ENCODE assay signal across 8 cellular contexts in the genomic region with DNA sequence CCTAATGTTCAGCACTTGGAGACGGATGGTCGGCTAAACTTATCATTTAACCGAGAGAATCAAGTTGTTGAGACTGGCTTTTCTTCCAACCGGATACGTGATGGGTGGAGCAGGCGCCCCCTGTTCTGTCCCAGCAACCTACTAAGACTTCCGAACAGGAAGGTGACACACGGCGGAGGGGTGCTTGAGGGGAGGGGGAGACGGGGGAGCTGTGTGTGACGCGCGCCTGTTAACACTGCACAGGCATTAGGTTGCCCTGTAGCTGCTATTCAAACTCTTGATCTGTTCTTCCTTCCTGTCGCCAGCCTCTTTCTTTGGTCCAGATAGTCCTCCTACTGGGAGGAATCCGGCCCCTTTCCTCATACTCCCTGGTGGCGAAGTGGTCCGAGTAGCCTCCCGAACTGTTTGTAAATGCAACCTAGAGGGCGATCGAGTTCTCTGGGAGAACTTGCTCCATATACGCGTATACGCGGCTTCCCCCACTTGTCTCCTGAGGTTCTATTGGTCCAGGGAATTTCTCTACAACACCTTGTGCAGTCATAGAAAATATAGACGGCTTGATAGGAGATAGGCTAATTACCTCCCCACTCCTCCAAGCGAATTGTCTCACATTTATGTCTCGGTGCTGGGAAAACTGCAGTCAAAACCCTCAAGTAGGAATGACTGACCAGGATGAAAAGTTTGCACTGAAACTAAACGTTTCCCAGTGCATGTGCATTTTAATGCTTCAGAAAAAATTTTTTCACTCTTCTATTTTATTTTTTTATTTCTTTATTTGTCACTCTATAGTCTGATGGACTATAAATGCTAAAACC.
A peak's percentile ranks its signal among the peaks of the same experiment; 100 is the strongest.
DNase-seq lines count a peak whose midpoint lies in the region; ATAC-seq, FAIRE-seq and TF ChIP-seq lines count a peak whose summit lies in the region.

No MANE protein-coding gene starts in this region.

- TF ChIP-seq POLR2A in GM12892 (IDR thresholded peaks at IDR 0.05; ENCODE audit: low read depth, low read length) (no peak), NB4 (IDR thresholded peaks at IDR 0.05; ENCODE audit: extremely low read depth, insufficient read length) (no peak), gastrocnemius medialis (IDR thresholded peaks at IDR 0.05) (no peak)

- intact Hi-C loops in gastrocnemius medialis (cut with DNase I; ENCODE audit: low total_unique reads) = loop anchor here (1.0 to 10.0 kb wide), 7 partner anchors 69 to 1364 kb away; a partner anchor contains a TSS

- H3K4me1 ChIP-seq in iPS-15b (ENCODE audit: control insufficient read depth, insufficient read depth, low read length) (peaks cover 22% of the 10 kb centered on the region), gastrocnemius medialis (peaks cover 10 to 19% of the 10 kb centered on the region in 2 donors)

- no peak overlapping the region for H3K27ac ChIP-seq in WERI-Rb-1
- H3K27ac ChIP-seq in gastrocnemius medialis = peak overlapping the region; percentile 92 to 98 (median 96)

- TF ChIP-seq CTCF in NB4 (IDR thresholded peaks at IDR 0.05; ENCODE audit: low read depth, low read length) = peak; percentile 78
- peak; percentile 74 for TF ChIP-seq CTCF in WERI-Rb-1 (IDR thresholded peaks at IDR 0.05; ENCODE audit: low read depth, low read length)
- peak; percentile 71 to 90 (median 80) for TF ChIP-seq CTCF in gastrocnemius medialis (IDR thresholded peaks at IDR 0.05 in 4 of 5, conservative IDR thresholded peaks at IDR 0.05 in 1 of 5)

- DNase-seq in GM12892 (ENCODE audit: insufficient read length) (peak; percentile 22), NB4 (ENCODE audit: low read depth) (peak; percentile 90), WERI-Rb-1 (peak; percentile 82), T47D (ENCODE audit: low read depth in 1 of 2, low spot score in 1 of 2) (peak; percentile 75 to 86), gastrocnemius medialis (peak; percentile 73 to 80), NCI-H1417 treated with DMSO at 0.1 percent for 48 hours (lab: John Stamatoyannopoulos, UW) (no peak), NCI-H2107 (lab: John Stamatoyannopoulos, UW) (no peak)

- ATAC-seq in gastrocnemius medialis = peak; percentile 58

- no peak overlapping the region for H3K9ac ChIP-seq in iPS-15b (ENCODE audit: low read depth, low read length)

- H3K9me3 ChIP-seq in WERI-Rb-1 (ENCODE audit: severe bottlenecking) (no peaks in the 10 kb centered on the region), iPS-15b (ENCODE audit: control insufficient read depth, insufficient read depth, low read length) (no peaks in the 10 kb centered on the region), gastrocnemius medialis (no peaks in the 10 kb centered on the region)

- H3K36me3 ChIP-seq in WERI-Rb-1 (no peaks in the 10 kb centered on the region), iPS-15b (ENCODE audit: control insufficient read depth, insufficient read depth, low read length) (no peaks in the 10 kb centered on the region), gastrocnemius medialis (no peaks in the 10 kb centered on the region)

- in situ Hi-C loops in T47D (cut with HindIII; ENCODE audit: low pct_unique_long_range_greater_than_20kb, low sequenced_read_pairs) = no loop called here
- in situ Hi-C loops in gastrocnemius medialis (cut with MboI; ENCODE audit: low sequenced_read_pairs in 4 of 4) = loop anchor here in 3 of 4 donors (10.0 to 25.0 kb wide), 2 partner anchors 284 to 466 kb away; no protein-coding TSS in a partner anchor

- H3K27me3 ChIP-seq in WERI-Rb-1 (ENCODE audit: insufficient read depth, low read depth, severe bottlenecking) = peaks cover 4% of the 10 kb centered on the region
- peaks cover 8% of the 10 kb centered on the region for H3K27me3 ChIP-seq in iPS-15b (ENCODE audit: control insufficient read depth, insufficient read depth, low read length)
- no peaks in the 10 kb centered on the region for H3K27me3 ChIP-seq in gastrocnemius medialis

- FAIRE-seq in GM12892 (lab: Jason Lieb, UNC) = peak; percentile 82

- H3K4me3 ChIP-seq in NB4 (ENCODE audit: low read depth, low read length) (peak overlapping the region; percentile 66), WERI-Rb-1 (ENCODE audit: low read depth, low read length) (peak overlapping the region; percentile 24), iPS-15b (ENCODE audit: low read depth, low read length) (peak overlapping the region; percentile 40), gastrocnemius medialis (peak overlapping the region; percentile 40 to 50 (median 48))

Comparison
In these comparisons a context has a peak if more than half of its experiments do, and no peak if none do; other contexts are left out.
1. DNase-seq: peak in GM12892 (single experiment), NB4 (single experiment), WERI-Rb-1 (single experiment), T47D (2 of 2) and gastrocnemius medialis (2 of 2); none in NCI-H1417 treated with DMSO at 0.1 percent for 48 hours (single experiment) and NCI-H2107 (single experiment).
2. Peak in every context shown above with its lines, with median percentiles within 50 percentile points of each other: H3K4me3 ChIP-seq and CTCF ChIP-seq.